In the genomic region with DNA sequence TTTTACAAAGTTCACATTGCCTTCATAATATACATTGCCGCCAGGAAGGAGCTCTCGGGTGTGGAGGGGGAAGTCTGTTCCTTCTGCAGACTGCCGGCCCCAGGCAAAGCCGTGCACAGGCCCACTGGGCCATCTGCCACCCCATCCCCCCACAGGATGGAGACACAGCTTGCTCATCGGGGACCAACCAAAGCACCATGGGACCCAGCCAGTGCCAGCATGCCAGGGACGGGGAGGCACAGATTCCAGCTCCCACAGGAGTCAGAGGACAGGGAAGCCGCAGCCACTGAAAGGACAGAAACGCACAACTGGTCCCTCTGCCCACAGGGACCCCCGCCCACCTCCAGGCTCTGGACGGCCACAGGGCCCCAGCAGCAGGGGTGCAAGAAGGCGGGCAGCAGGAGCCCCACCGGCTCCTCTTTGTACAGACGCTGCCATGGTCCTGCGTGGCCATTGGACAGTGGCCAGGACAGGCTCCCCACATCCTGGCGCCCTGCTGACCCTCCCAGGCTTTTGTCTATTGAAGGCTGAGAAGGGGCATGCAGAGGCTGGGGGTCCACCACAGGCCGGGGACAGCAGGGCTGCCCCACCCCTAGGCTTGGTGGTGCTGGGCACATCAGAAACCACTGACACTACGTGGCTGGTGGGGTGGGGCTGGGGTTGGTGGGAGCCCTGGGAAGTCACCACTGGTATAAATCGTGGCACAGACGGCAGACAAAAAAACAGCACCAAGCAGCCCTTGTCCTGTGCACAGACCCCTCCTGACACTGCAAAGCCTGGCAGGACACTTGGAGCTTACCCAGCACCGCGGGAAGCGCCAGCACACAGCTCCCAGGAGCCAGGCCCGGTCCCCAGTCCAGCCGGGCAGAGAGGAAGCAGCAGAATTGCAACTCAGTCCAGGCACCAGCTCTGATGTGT, we compare ENCODE assay signal across 19 cellular contexts.
"Had no signal": no experiment of that assay in that cellular context is flagged by ENCODE, and none has a peak within 500 bp of the region (broad histone marks: within the 10 kb centered on the region; RNA-seq: fewer than 3 reads in every experiment).

No MANE protein-coding gene starts in this region.

- H3K27ac Mint-ChIP-seq: activated B cell treated with CpG ODN at 0.5 μM for 24 hours; activated CD8-positive, alpha-beta T cell treated with anti-CD3 and anti-CD28 coated beads for 36 hours; activated naive CD8-positive, alpha-beta T cell; activated T-cell treated with anti-CD3 and anti-CD28 coated beads, Interleukin-2, amount 50 U/mL, for 72 hours; brain; natural killer cell treated with Interleukin-12 subunit alpha and Interleukin-12 subunit beta and Interleukin-15 and Interleukin-18, amount 100 ng/mL, for 72 hours; stimulated activated effector memory CD8-positive, alpha-beta T cell treated with anti-CD3 and anti-CD28 coated beads, Interleukin-12 subunit alpha, Interleukin-12 subunit beta, amount 100 ng/mL, for 72 hours; T-helper 17 cell had no signal

- H3K4me1 Mint-ChIP-seq: activated B cell treated with CpG ODN at 0.5 μM for 24 hours; brain; central memory CD8-positive, alpha-beta T cell; stimulated activated effector memory CD8-positive, alpha-beta T cell treated with anti-CD3 and anti-CD28 coated beads, Interleukin-12 subunit alpha, Interleukin-12 subunit beta, amount 100 ng/mL, for 72 hours had no signal

- H3K27ac ChIP-seq: foreskin keratinocyte, thoracic aorta had no signal

- ATAC-seq: activated CD8-positive, alpha-beta T cell treated with anti-CD3 and anti-CD28 coated beads for 36 hours; activated T-cell treated with anti-CD3 and anti-CD28 coated beads, Interleukin-2, amount 50 U/mL, for 72 hours; foreskin keratinocyte; left colon; natural killer cell treated with Interleukin-12 subunit alpha and Interleukin-12 subunit beta and Interleukin-15 and Interleukin-18, amount 100 ng/mL, for 72 hours; stimulated activated effector memory CD8-positive, alpha-beta T cell treated with anti-CD3 and anti-CD28 coated beads, Interleukin-12 subunit alpha, Interleukin-12 subunit beta, amount 100 ng/mL, for 72 hours; T-helper 17 cell had no signal

- DNase-seq: activated B cell treated with CpG ODN at 0.5 μM for 24 hours; activated CD4-positive, alpha-beta T cell treated with anti-CD3 and anti-CD28 coated beads for 48 hours; activated CD8-positive, alpha-beta memory T cell treated with anti-CD3 and anti-CD28 coated beads, Interleukin-2, amount 50 U/mL, for 48 hours; activated CD8-positive, alpha-beta T cell treated with anti-CD3 and anti-CD28 coated beads for 36 hours; activated gamma-delta T cell treated with Interleukin-2 at 50 U/mL for 16 hours; activated T-cell treated with anti-CD3 and anti-CD28 coated beads, Interleukin-2, amount 50 U/mL, for 72 hours; amygdala; effector memory CD4-positive, alpha-beta T cell; foreskin keratinocyte; mesenchymal stem cell; occipital lobe had no signal

- H3K4me3 ChIP-seq: thoracic aorta had no signal

- H3K27me3 Mint-ChIP-seq: T-helper 17 cell had no signal

- H3K36me3 ChIP-seq: thoracic aorta had no signal

- H3K4me3 Mint-ChIP-seq: activated B cell treated with CpG ODN at 0.5 μM for 24 hours; activated CD8-positive, alpha-beta T cell treated with anti-CD3 and anti-CD28 coated beads for 36 hours; activated naive CD8-positive, alpha-beta T cell; activated T-cell treated with anti-CD3 and anti-CD28 coated beads, Interleukin-2, amount 50 U/mL, for 72 hours; brain; central memory CD8-positive, alpha-beta T cell; natural killer cell treated with Interleukin-12 subunit alpha and Interleukin-12 subunit beta and Interleukin-15 and Interleukin-18, amount 100 ng/mL, for 72 hours; stimulated activated effector memory CD8-positive, alpha-beta T cell treated with anti-CD3 and anti-CD28 coated beads, Interleukin-12 subunit alpha, Interleukin-12 subunit beta, amount 100 ng/mL, for 72 hours; T-helper 17 cell had no signal

- H3K36me3 Mint-ChIP-seq: stimulated activated effector memory CD8-positive, alpha-beta T cell treated with anti-CD3 and anti-CD28 coated beads, Interleukin-12 subunit alpha, Interleukin-12 subunit beta, amount 100 ng/mL, for 72 hours had no signal

- H3K4me1 ChIP-seq: foreskin keratinocyte had no signal
